ENCODE assay signal across 7 cellular contexts in genomic region chr1:120901781-120902180, GRCh38. TPM values are rescaled to one million over a fixed set of nuclear protein-coding genes. Genes with fewer than 3 reads are reported as not detected.
"Had no signal": no experiment of that assay in that cellular context is flagged by ENCODE, and none has a peak within 500 bp of the region (broad histone marks: within the 10 kb centered on the region; RNA-seq: fewer than 3 reads in every experiment).

No MANE protein-coding gene starts in this region.

RNA-seq across cellular contexts. Expression of gene PPIAL4A, which starts 12.2 kb away (rescaled TPM):
- total RNA-seq: LHCN-M2, MCF 10A, PC-9, Right ventricle myocardium superior, RPMI7951, SJSA1 had no signal
- polyA plus RNA-seq: SK-N-SH had no signal
